1 cellular context compared by ENCODE assay signal in the genomic region with DNA sequence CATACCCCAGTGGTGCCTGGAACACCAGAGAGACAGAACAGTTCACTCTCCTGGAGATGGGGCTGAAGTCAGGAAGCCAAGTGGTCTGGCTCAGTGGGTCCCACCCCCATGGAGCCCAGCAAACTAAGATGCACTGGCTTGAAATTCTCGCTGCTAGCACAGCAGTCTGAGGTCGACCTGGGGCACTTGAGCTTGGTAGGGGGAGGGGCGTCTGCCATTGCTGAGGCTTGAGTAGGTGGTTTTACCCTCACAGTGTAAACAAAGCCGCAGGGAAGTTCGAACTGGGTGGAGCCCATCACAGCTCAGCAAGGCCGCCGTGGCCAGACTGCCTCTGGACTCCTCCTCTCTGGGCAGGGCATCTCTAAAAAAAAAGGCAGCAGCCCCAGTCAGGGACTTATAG.
TF ChIP-seq lines count a peak whose summit lies in the region.

No MANE protein-coding gene starts in this region.

TF ChIP-seq in GM23338, 12 proteins besides CTCF, POLR2A, EP300 and RAD21 (continued from another document):
- TF ChIP-seq, protein P1, sequence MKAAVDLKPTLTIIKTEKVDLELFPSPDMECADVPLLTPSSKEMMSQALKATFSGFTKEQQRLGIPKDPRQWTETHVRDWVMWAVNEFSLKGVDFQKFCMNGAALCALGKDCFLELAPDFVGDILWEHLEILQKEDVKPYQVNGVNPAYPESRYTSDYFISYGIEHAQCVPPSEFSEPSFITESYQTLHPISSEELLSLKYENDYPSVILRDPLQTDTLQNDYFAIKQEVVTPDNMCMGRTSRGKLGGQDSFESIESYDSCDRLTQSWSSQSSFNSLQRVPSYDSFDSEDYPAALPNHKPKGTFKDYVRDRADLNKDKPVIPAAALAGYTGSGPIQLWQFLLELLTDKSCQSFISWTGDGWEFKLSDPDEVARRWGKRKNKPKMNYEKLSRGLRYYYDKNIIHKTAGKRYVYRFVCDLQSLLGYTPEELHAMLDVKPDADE (IDR thresholded peaks at IDR 0.05): no peak
- TF ChIP-seq ZNF331 (CRISPR knock-in tag; IDR thresholded peaks at IDR 0.05; ENCODE audit: low read depth) (no peak), CREB1 (CRISPR knock-in tag; IDR thresholded peaks at IDR 0.05; ENCODE audit: low read depth) (no peak), STAT1 (IDR thresholded peaks at IDR 0.05; ENCODE audit: unreplicated experiment) (no peak), EZH2phosphoT487 (IDR thresholded peaks at IDR 0.05; ENCODE audit: unreplicated experiment) (no peak)
